Comparison of ENCODE assay signal across 10 cellular contexts in genomic region chr20:44615876-44616603, GRCh38. TPM values are rescaled to one million over a fixed set of nuclear protein-coding genes. Genes with fewer than 3 reads are reported as not detected.
DNase-seq lines count a peak whose midpoint lies in the region; ATAC-seq and TF ChIP-seq lines count a peak whose summit lies in the region.
"Had no signal": no experiment of that assay in that cellular context is flagged by ENCODE, and none has a peak within 500 bp of the region (broad histone marks: within the 10 kb centered on the region; RNA-seq: fewer than 3 reads in every experiment).

No MANE protein-coding gene starts in this region.

- no peaks in the 10 kb centered on the region for H3K9me3 Mint-ChIP-seq in central memory CD8-positive, alpha-beta T cell
- H3K9me3 Mint-ChIP-seq: dendritic cell treated with granulocyte-macrophage colony-stimulating factor and Interleukin-4, amounts not matched to agents 40 ng/mL and 50 ng/mL, for 4 days had no signal

- H3K4me3 Mint-ChIP-seq in central memory CD8-positive, alpha-beta T cell = peak overlapping the region; percentile 18
- H3K4me3 Mint-ChIP-seq: dendritic cell treated with granulocyte-macrophage colony-stimulating factor and Interleukin-4, amounts not matched to agents 40 ng/mL and 50 ng/mL, for 4 days had no signal

- no peak for ATAC-seq in central memory CD8-positive, alpha-beta T cell (replicated peaks; ENCODE audit: extremely low read depth, poor library complexity, severe bottlenecking)
- ATAC-seq in thoracic aorta (ENCODE audit: insufficient number of reproducible peaks, low FRiP score, low read depth) = no peak
- ATAC-seq in HG03571 (IDR thresholded peaks at IDR 0.05; ENCODE audit: unreplicated experiment) = no peak
- no peak for ATAC-seq in GM21381 (IDR thresholded peaks at IDR 0.05; ENCODE audit: unreplicated experiment)

- peak overlapping the region; percentile 98 for H3K27ac Mint-ChIP-seq in central memory CD8-positive, alpha-beta T cell (ENCODE audit: low read depth)
- H3K27ac Mint-ChIP-seq: dendritic cell treated with granulocyte-macrophage colony-stimulating factor and Interleukin-4, amounts not matched to agents 40 ng/mL and 50 ng/mL, for 4 days had no signal

- H3K9me3 ChIP-seq in Peyer's patch = no peaks in the 10 kb centered on the region
- no peaks in the 10 kb centered on the region for H3K9me3 ChIP-seq in thoracic aorta

- H3K27me3 Mint-ChIP-seq in central memory CD8-positive, alpha-beta T cell = no peaks in the 10 kb centered on the region
- H3K27me3 Mint-ChIP-seq: dendritic cell treated with granulocyte-macrophage colony-stimulating factor and Interleukin-4, amounts not matched to agents 40 ng/mL and 50 ng/mL, for 4 days had no signal

- H3K36me3 ChIP-seq in Peyer's patch = peaks cover 0 to 55% (median 0%) of the 10 kb centered on the region in 3 donors
- H3K36me3 ChIP-seq in thoracic aorta = peaks cover 15% of the 10 kb centered on the region

- H3K4me3 ChIP-seq in Peyer's patch (no peak overlapping the region), thoracic aorta (no peak overlapping the region)

- DNase-seq in Peyer's patch = no peak
- DNase-seq in central memory CD8-positive, alpha-beta T cell (ENCODE audit: low spot score in 2 of 2) = no peak
- peak; percentile 90 for DNase-seq in midbrain (lab: John Stamatoyannopoulos, UW)
- no peak for DNase-seq in thoracic aorta (ENCODE audit: low spot score)
- no peak for DNase-seq in NCI-H2107 (lab: John Stamatoyannopoulos, UW)
- DNase-seq: NCI-H2171 treated with DMSO at 0.1 percent for 48 hours had no signal

- peaks cover 50% of the 10 kb centered on the region for H3K4me1 Mint-ChIP-seq in central memory CD8-positive, alpha-beta T cell

- H3K4me1 ChIP-seq in Peyer's patch (peaks cover 0 to 22% (median 3%) of the 10 kb centered on the region in 4 donors), thoracic aorta (ENCODE audit: control insufficient read depth in 1 of 2, low read depth in 2 of 2) (peaks cover 10 to 46% of the 10 kb centered on the region in 2 donors)

- no peak for TF ChIP-seq POLR2A in Peyer's patch (IDR thresholded peaks at IDR 0.05)

- H3K36me3 Mint-ChIP-seq in central memory CD8-positive, alpha-beta T cell (ENCODE audit: insufficient read depth) = peaks cover 13% of the 10 kb centered on the region

- H3K27ac ChIP-seq in Peyer's patch (peak overlapping the region; percentile 26 to 36 (median 33)), thoracic aorta (peak overlapping the region; percentile 73 to 74)
- H3K27ac ChIP-seq: VCaP had no signal

- TF ChIP-seq CTCF in Peyer's patch (IDR thresholded peaks at IDR 0.05) (no peak), thoracic aorta (IDR thresholded peaks at IDR 0.05) (no peak)

- H3K27me3 ChIP-seq in Peyer's patch (no peaks in the 10 kb centered on the region), thoracic aorta (replicated peaks; ENCODE audit: insufficient read depth) (no peaks in the 10 kb centered on the region)

RNA-seq across cellular contexts. Expression of gene PKIG, which starts 33.7 kb away (rescaled TPM):
- total RNA-seq in Peyer's patch (10 to 100 TPM; 27.9 to 60.2 (median 28.3) TPM), thoracic aorta (100 to 1,000 TPM; 125 to 186 TPM)

RNA-seq across cellular contexts. Expression of gene ADA, which starts 35.5 kb away (rescaled TPM):
- total RNA-seq in Peyer's patch (10 to 100 TPM in 1 of 4 donors, 1 to 10 TPM in 3; 1.6 to 25.6 (median 5.0) TPM), thoracic aorta (10 to 100 TPM in 1 of 2 donors, 1 to 10 TPM in 1; 8.1 to 20.6 TPM)
